ENCODE assay signal across 8 cellular contexts in genomic region chr4:25913851-25914669, GRCh38.
DNase-seq lines count a peak whose midpoint lies in the region; ATAC-seq lines count a peak whose summit lies in the region.

SMIM20 (plus strand) TSS chr4:25914220; CDS start chr4:25914314, 94 bp downstream.

- peak within 1 kb of the TSS; percentile 84 for H3K27ac ChIP-seq in epithelial cell of prostate
- peak within 1 kb of the TSS; percentile 96 for H3K27ac ChIP-seq in mucosa of rectum (ENCODE audit: low read depth in 2 of 2, low read length in 2 of 2)

- peak; percentile 92 for ATAC-seq in GM21528 (IDR thresholded peaks at IDR 0.05; ENCODE audit: low FRiP score, unreplicated experiment)

- peak within 1 kb of the TSS; percentile 94 to 97 for H3K4me3 ChIP-seq in mucosa of rectum (ENCODE audit: low read length in 2 of 2)

- no peaks in the 10 kb centered on the region for H3K27me3 ChIP-seq in mucosa of rectum (ENCODE audit: control insufficient read depth in 2 of 2, insufficient read depth in 2 of 2, low read length in 2 of 2)

- peaks cover 14 to 15% of the 10 kb centered on the region in 2 donors for H3K4me1 ChIP-seq in mucosa of rectum (ENCODE audit: control insufficient read depth in 2 of 2, insufficient read depth in 2 of 2, low read length in 2 of 2)

- H3K9ac ChIP-seq in mucosa of rectum (ENCODE audit: low read depth in 1 of 2, low read length in 2 of 2) = peak within 1 kb of the TSS; percentile 85 to 95

- DNase-seq in DMS153 treated with DMSO at 0.1 percent for 48 hours (lab: John Stamatoyannopoulos, UW; ENCODE audit: unreplicated experiment) = peak; percentile 44
- peak; percentile 93 for DNase-seq in HuH-7.5 (ENCODE audit: low spot score)
- DNase-seq in OCI-M1 (lab: John Stamatoyannopoulos, UW) = peak; percentile 94
- peak; percentile 85 for DNase-seq in activated T-cell treated with anti-CD3 and anti-CD28 coated beads for 48 hours (ENCODE audit: low read depth)
- peak; percentile 29 for DNase-seq in epithelial cell of prostate (ENCODE audit: low read depth, low spot score)
- peak; percentile 90 for DNase-seq in stimulated activated CD8-positive, alpha-beta memory T cell treated with anti-CD3 and anti-CD28 coated beads, Interleukin-4, amount 100 ng/mL, for 48 hours

- no peaks in the 10 kb centered on the region for H3K36me3 ChIP-seq in mucosa of rectum (ENCODE audit: control insufficient read depth in 2 of 2, insufficient read depth in 2 of 2, low read length in 2 of 2)

- no peaks in the 10 kb centered on the region for H3K9me3 ChIP-seq in mucosa of rectum (ENCODE audit: control insufficient read depth in 2 of 2, low read length in 2 of 2)

Comparison
In these comparisons a context has a peak if more than half of its experiments do, and no peak if none do; other contexts are left out.
1. Peak in every context shown above with its lines: DNase-seq, ATAC-seq, H3K4me3 ChIP-seq and H3K27ac ChIP-seq.
2. DNase-seq: peak in every context shown above with its lines; median percentile 94 in OCI-M1; 93 in HuH-7.5; 90 in stimulated activated CD8-positive, alpha-beta memory T cell treated with anti-CD3 and anti-CD28 coated beads, Interleukin-4, amount 100 ng/mL, for 48 hours; 85 in activated T-cell treated with anti-CD3 and anti-CD28 coated beads for 48 hours; 44 in DMS153 treated with DMSO at 0.1 percent for 48 hours; 29 in epithelial cell of prostate.